ENCODE assay signal across 1 cellular context in the genomic region with DNA sequence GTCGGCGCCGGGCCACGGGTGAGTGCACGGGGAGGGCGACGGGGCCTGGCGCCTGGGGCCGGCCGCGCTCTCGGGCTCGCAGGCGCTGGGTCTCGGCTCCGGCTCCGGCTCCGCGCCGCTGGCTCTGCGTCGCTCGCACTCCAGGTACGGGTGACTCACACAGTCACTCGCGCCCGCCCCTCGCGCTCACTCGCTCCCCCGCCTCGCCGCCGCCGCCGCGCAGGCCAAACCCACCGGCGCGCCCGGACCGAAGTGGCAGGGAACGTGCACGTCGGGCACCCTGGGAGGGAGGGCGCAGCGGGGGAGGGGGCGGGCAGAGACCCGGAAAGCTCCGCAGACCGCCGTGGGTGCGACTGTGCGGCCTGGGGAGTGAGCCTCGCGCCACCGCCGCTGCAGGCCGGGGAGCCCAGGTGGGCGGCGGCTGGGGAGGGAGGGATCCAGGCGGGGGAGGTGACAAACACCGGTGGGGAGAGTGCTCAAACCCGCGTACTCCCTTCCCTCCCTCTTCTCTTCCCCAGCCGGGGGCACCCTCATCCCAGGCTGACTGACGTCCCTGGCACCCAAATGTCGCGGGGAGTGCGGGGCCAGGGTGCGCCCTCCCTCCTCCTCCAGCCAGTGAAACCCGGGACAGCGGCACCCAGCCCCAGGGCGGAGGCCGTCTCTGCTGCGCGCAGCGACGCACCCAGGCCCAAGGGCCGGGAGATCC.
TF ChIP-seq lines count a peak whose summit lies in the region.

No MANE protein-coding gene starts in this region.

TF ChIP-seq in A549, 52 proteins besides CTCF, POLR2A, EP300 and RAD21 (continued from another document):
- TF ChIP-seq HOXB13 (CRISPR knock-in tag; IDR thresholded peaks at IDR 0.05; ENCODE audit: low read depth) (no peak), HOXB5 (CRISPR knock-in tag; IDR thresholded peaks at IDR 0.05) (no peak)
TF ChIP-seq in A549: peak in this region for 7.
